ENCODE assay signal across 18 cellular contexts in genomic region chr1:38131024-38131585, GRCh38.
"Had no signal": no experiment of that assay in that cellular context is flagged by ENCODE, and none has a peak within 500 bp of the region (broad histone marks: within the 10 kb centered on the region; RNA-seq: fewer than 3 reads in every experiment).

No MANE protein-coding gene starts in this region.

- DNase-seq: activated CD4-positive, alpha-beta memory T cell treated with anti-CD3 and anti-CD28 coated beads, Interleukin-2, amount 10 ng/mL, durations not matched to agents 7 days and 5 days; activated CD4-positive, alpha-beta T cell treated with anti-CD3 and anti-CD28 coated beads for 48 hours; activated effector memory CD4-positive, alpha-beta T cell treated with Interleukin-2 at 50 U/mL for 16 hours; activated T-cell treated with anti-CD3 and anti-CD28 coated beads, Interleukin-2, amount 50 U/mL, for 4 hours; amniotic stem cell; effector CD8-positive, alpha-beta T cell; lower lobe of right lung had no signal

- ATAC-seq: activated T-cell treated with anti-CD3 and anti-CD28 coated beads, Interleukin-2, amount 50 U/mL, for 4 hours; lower lobe of right lung; WTC11 had no signal

- H3K9me3 Mint-ChIP-seq: activated CD4-positive, alpha-beta memory T cell treated with anti-CD3 and anti-CD28 coated beads, Interleukin-2, amount 10 ng/mL, durations not matched to agents 7 days and 5 days; activated naive CD4-positive, alpha-beta T cell treated with anti-CD3 and anti-CD28 coated beads, Interleukin-2, amount 50 U/mL, for 24 hours; activated T-cell treated with anti-CD3 and anti-CD28 coated beads, Interleukin-2, amount 50 U/mL, for 4 hours; dendritic cell treated with granulocyte-macrophage colony-stimulating factor and Interleukin-4, amounts not matched to agents 40 ng/mL and 50 ng/mL, for 4 days; nephron; stimulated activated naive CD8-positive, alpha-beta T cell treated with anti-CD3 and anti-CD28 coated beads, Interleukin-15, Interleukin-2, amounts not matched to agents 100 ng/mL and 50 ng/mL, for 24 hours; WTC11 had no signal

- H3K4me1 Mint-ChIP-seq: activated CD4-positive, alpha-beta memory T cell treated with anti-CD3 and anti-CD28 coated beads, Interleukin-2, amount 10 ng/mL, durations not matched to agents 7 days and 5 days; activated naive CD4-positive, alpha-beta T cell treated with anti-CD3 and anti-CD28 coated beads, Interleukin-2, amount 50 U/mL, for 24 hours had no signal

- H3K4me3 ChIP-seq: cardiac muscle cell, esophagus muscularis mucosa, lower lobe of right lung, tibial nerve, vagina had no signal

- H3K4me1 ChIP-seq: lower lobe of right lung, vagina had no signal

- H3K9me3 ChIP-seq: esophagus muscularis mucosa, lower lobe of right lung, tibial nerve, vagina had no signal

- H3K27ac Mint-ChIP-seq: activated CD4-positive, alpha-beta memory T cell treated with anti-CD3 and anti-CD28 coated beads, Interleukin-2, amount 10 ng/mL, durations not matched to agents 7 days and 5 days; activated naive CD4-positive, alpha-beta T cell treated with anti-CD3 and anti-CD28 coated beads, Interleukin-2, amount 50 U/mL, for 24 hours; dendritic cell treated with granulocyte-macrophage colony-stimulating factor and Interleukin-4, amounts not matched to agents 40 ng/mL and 50 ng/mL, for 4 days; stimulated activated naive CD8-positive, alpha-beta T cell treated with anti-CD3 and anti-CD28 coated beads, Interleukin-15, Interleukin-2, amounts not matched to agents 100 ng/mL and 50 ng/mL, for 24 hours; WTC11 had no signal

- H3K27me3 ChIP-seq: cardiac muscle cell, vagina had no signal

- H3K36me3 ChIP-seq: cardiac muscle cell, esophagus muscularis mucosa, lower lobe of right lung, tibial nerve, vagina had no signal

- FAIRE-seq: endothelial cell of umbilical vein, TTC549 had no signal

- H3K4me3 Mint-ChIP-seq: activated CD4-positive, alpha-beta memory T cell treated with anti-CD3 and anti-CD28 coated beads, Interleukin-2, amount 10 ng/mL, durations not matched to agents 7 days and 5 days; activated naive CD4-positive, alpha-beta T cell treated with anti-CD3 and anti-CD28 coated beads, Interleukin-2, amount 50 U/mL, for 24 hours; activated T-cell treated with anti-CD3 and anti-CD28 coated beads, Interleukin-2, amount 50 U/mL, for 4 hours; dendritic cell treated with granulocyte-macrophage colony-stimulating factor and Interleukin-4, amounts not matched to agents 40 ng/mL and 50 ng/mL, for 4 days; stimulated activated naive CD8-positive, alpha-beta T cell treated with anti-CD3 and anti-CD28 coated beads, Interleukin-15, Interleukin-2, amounts not matched to agents 100 ng/mL and 50 ng/mL, for 24 hours; WTC11 had no signal

- H3K36me3 Mint-ChIP-seq: activated naive CD4-positive, alpha-beta T cell treated with anti-CD3 and anti-CD28 coated beads, Interleukin-2, amount 50 U/mL, for 24 hours; WTC11 had no signal

- H3K27ac ChIP-seq: cardiac muscle cell, esophagus muscularis mucosa, lower lobe of right lung, tibial nerve, vagina had no signal
